Comparison of ENCODE assay signal across 1 cellular context in the genomic region with DNA sequence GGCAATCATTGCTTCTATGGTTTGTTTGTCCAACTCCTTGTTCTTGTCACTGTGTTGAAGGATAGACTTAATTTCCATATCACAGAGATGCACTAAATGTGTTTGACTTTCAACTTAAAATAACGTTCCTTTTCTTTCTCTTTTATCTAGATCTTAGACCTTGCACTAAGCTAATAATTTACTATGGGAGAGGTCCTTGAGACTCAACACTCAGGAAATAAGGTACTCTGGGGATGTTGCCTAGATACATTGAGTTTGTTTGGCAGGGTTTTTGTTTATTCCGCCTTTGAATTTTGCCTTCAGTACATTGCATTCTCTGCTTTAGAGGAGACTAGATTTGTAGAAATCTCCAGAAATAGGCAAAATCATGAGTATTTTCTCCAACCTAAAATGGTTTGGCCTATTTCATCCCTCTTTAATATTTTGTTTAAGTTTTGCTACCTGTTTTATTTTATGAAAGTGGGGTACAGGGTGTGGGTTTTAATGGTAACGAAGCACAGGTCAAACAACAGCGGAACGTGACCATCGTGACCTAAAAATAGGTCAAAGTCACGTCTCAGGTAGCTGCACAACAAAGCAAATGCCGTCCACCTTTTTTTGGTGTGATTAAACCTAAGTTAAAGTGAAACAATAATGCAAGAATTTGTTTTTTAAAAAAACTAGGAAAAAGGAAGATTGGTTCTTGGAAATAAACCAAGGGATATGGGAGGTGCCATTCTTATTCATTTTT.
TF ChIP-seq lines count a peak whose summit lies in the region.

No MANE protein-coding gene starts in this region.

TF ChIP-seq in GM23338, 12 proteins besides CTCF, POLR2A, EP300 and RAD21 (continued from another document):
- TF ChIP-seq, protein P1, sequence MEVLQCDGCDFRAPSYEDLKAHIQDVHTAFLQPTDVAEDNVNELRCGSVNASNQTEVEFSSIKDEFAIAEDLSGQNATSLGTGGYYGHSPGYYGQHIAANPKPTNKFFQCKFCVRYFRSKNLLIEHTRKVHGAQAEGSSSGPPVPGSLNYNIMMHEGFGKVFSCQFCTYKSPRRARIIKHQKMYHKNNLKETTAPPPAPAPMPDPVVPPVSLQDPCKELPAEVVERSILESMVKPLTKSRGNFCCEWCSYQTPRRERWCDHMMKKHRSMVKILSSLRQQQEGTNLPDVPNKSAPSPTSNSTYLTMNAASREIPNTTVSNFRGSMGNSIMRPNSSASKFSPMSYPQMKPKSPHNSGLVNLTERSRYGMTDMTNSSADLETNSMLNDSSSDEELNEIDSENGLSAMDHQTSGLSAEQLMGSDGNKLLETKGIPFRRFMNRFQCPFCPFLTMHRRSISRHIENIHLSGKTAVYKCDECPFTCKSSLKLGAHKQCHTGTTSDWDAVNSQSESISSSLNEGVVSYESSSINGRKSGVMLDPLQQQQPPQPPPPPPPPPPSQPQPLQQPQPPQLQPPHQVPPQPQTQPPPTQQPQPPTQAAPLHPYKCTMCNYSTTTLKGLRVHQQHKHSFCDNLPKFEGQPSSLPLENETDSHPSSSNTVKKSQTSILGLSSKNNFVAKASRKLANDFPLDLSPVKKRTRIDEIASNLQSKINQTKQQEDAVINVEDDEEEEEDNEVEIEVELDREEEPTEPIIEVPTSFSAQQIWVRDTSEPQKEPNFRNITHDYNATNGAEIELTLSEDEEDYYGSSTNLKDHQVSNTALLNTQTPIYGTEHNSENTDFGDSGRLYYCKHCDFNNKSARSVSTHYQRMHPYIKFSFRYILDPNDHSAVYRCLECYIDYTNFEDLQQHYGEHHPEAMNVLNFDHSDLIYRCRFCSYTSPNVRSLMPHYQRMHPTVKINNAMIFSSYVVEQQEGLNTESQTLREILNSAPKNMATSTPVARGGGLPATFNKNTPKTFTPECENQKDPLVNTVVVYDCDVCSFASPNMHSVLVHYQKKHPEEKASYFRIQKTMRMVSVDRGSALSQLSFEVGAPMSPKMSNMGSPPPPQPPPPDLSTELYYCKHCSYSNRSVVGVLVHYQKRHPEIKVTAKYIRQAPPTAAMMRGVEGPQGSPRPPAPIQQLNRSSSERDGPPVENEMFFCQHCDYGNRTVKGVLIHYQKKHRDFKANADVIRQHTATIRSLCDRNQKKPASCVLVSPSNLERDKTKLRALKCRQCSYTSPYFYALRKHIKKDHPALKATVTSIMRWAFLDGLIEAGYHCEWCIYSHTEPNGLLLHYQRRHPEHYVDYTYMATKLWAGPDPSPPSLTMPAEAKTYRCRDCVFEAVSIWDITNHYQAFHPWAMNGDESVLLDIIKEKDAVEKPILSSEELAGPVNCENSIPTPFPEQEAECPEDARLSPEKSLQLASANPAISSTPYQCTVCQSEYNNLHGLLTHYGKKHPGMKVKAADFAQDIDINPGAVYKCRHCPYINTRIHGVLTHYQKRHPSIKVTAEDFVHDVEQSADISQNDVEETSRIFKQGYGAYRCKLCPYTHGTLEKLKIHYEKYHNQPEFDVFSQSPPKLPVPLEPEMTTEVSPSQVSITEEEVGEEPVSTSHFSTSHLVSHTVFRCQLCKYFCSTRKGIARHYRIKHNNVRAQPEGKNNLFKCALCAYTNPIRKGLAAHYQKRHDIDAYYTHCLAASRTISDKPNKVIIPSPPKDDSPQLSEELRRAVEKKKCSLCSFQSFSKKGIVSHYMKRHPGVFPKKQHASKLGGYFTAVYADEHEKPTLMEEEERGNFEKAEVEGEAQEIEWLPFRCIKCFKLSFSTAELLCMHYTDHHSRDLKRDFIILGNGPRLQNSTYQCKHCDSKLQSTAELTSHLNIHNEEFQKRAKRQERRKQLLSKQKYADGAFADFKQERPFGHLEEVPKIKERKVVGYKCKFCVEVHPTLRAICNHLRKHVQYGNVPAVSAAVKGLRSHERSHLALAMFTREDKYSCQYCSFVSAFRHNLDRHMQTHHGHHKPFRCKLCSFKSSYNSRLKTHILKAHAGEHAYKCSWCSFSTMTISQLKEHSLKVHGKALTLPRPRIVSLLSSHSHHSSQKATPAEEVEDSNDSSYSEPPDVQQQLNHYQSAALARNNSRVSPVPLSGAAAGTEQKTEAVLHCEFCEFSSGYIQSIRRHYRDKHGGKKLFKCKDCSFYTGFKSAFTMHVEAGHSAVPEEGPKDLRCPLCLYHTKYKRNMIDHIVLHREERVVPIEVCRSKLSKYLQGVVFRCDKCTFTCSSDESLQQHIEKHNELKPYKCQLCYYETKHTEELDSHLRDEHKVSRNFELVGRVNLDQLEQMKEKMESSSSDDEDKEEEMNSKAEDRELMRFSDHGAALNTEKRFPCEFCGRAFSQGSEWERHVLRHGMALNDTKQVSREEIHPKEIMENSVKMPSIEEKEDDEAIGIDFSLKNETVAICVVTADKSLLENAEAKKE (CRISPR knock-in tag; IDR thresholded peaks at IDR 0.05), result no peak
- TF ChIP-seq, protein P2, sequence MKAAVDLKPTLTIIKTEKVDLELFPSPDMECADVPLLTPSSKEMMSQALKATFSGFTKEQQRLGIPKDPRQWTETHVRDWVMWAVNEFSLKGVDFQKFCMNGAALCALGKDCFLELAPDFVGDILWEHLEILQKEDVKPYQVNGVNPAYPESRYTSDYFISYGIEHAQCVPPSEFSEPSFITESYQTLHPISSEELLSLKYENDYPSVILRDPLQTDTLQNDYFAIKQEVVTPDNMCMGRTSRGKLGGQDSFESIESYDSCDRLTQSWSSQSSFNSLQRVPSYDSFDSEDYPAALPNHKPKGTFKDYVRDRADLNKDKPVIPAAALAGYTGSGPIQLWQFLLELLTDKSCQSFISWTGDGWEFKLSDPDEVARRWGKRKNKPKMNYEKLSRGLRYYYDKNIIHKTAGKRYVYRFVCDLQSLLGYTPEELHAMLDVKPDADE (IDR thresholded peaks at IDR 0.05), result no peak
- TF ChIP-seq NANOG (IDR thresholded peaks at IDR 0.05; ENCODE audit: borderline replicate concordance) (no peak), ZNF331 (CRISPR knock-in tag; IDR thresholded peaks at IDR 0.05; ENCODE audit: low read depth) (no peak), EZH2 (IDR thresholded peaks at IDR 0.05; ENCODE audit: low read depth, unreplicated experiment) (no peak), EZH2phosphoT487 (IDR thresholded peaks at IDR 0.05; ENCODE audit: unreplicated experiment) (no peak), POLR2AphosphoS5 (IDR thresholded peaks at IDR 0.05; ENCODE audit: low read depth) (no peak), CREB1 (CRISPR knock-in tag; IDR thresholded peaks at IDR 0.05; ENCODE audit: low read depth) (no peak), ZNF114 (CRISPR knock-in tag; IDR thresholded peaks at IDR 0.05) (no peak)
- TF ChIP-seq, protein P3, sequence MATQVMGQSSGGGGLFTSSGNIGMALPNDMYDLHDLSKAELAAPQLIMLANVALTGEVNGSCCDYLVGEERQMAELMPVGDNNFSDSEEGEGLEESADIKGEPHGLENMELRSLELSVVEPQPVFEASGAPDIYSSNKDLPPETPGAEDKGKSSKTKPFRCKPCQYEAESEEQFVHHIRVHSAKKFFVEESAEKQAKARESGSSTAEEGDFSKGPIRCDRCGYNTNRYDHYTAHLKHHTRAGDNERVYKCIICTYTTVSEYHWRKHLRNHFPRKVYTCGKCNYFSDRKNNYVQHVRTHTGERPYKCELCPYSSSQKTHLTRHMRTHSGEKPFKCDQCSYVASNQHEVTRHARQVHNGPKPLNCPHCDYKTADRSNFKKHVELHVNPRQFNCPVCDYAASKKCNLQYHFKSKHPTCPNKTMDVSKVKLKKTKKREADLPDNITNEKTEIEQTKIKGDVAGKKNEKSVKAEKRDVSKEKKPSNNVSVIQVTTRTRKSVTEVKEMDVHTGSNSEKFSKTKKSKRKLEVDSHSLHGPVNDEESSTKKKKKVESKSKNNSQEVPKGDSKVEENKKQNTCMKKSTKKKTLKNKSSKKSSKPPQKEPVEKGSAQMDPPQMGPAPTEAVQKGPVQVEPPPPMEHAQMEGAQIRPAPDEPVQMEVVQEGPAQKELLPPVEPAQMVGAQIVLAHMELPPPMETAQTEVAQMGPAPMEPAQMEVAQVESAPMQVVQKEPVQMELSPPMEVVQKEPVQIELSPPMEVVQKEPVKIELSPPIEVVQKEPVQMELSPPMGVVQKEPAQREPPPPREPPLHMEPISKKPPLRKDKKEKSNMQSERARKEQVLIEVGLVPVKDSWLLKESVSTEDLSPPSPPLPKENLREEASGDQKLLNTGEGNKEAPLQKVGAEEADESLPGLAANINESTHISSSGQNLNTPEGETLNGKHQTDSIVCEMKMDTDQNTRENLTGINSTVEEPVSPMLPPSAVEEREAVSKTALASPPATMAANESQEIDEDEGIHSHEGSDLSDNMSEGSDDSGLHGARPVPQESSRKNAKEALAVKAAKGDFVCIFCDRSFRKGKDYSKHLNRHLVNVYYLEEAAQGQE (IDR thresholded peaks at IDR 0.05; ENCODE audit: unreplicated experiment), result no peak
TF ChIP-seq in GM23338: peak in this region for 0.
